In genomic region chr4:7428261-7429068, GRCh38 we compare ENCODE assay signal across 17 cellular contexts. TPM values are rescaled to one million over a fixed set of nuclear protein-coding genes. Genes with fewer than 3 reads are reported as not detected.
DNase-seq lines count a peak whose midpoint lies in the region; ATAC-seq and TF ChIP-seq lines count a peak whose summit lies in the region.
"Had no signal": no experiment of that assay in that cellular context is flagged by ENCODE, and none has a peak within 500 bp of the region (broad histone marks: within the 10 kb centered on the region; RNA-seq: fewer than 3 reads in every experiment).

No MANE protein-coding gene starts in this region.

- WGBS in mesenchymal stem cell, result 76% methylated on average over 16 of the region's 16 CpGs
- 71 to 84% (median 82%) methylated on average over 14 to 16 of the region's 16 CpGs for WGBS in spleen, 5 donors
- WGBS in prostate gland, result 92% methylated on average over 16 of the region's 16 CpGs

- no peak overlapping the region for H3K14ac ChIP-seq in mesenchymal stem cell (ENCODE audit: low read length in 2 of 2)

- no peaks in the 10 kb centered on the region for H3K4me1 Mint-ChIP-seq in activated T-cell treated with anti-CD3 and anti-CD28 coated beads, Interleukin-2, amount 50 U/mL, for 24 hours (ENCODE audit: low read depth)
- H3K4me1 Mint-ChIP-seq: stimulated activated naive B cell treated with anti-CD40 and anti-IgM and Interleukin-4, amounts not matched to agents 10 μg/mL and 1 μg/mL and 100 μg/mL, for 72 hours had no signal

- H3K4me1 ChIP-seq in mesenchymal stem cell (ENCODE audit: control insufficient read depth, insufficient read depth, low read depth, low read length) (peaks cover 5% of the 10 kb centered on the region), spleen (peaks cover 0 to 12% (median 2%) of the 10 kb centered on the region in 6 donors), prostate gland (replicated peaks) (no peaks in the 10 kb centered on the region)
- H3K4me1 ChIP-seq: breast epithelium had no signal

- no peak overlapping the region for H3K4ac ChIP-seq in mesenchymal stem cell (ENCODE audit: low read depth in 1 of 2, low read length in 2 of 2)

- H3K18ac ChIP-seq in mesenchymal stem cell (ENCODE audit: low read depth in 1 of 2, low read length in 2 of 2), result no peak overlapping the region

- DNase-seq in activated T-cell treated with anti-CD3 and anti-CD28 coated beads, Interleukin-2, amount 50 U/mL, for 24 hours, result peak; percentile 8
- DNase-seq in activated T-cell treated with anti-CD3 and anti-CD28 coated beads for 4 hours, result no peak
- peak; percentile 6 for DNase-seq in WERI-Rb-1
- DNase-seq in mesenchymal stem cell, result no peak
- DNase-seq in spleen, result peak; percentile 66
- no peak for DNase-seq in prostate gland (ENCODE audit: low spot score)
- no peak for DNase-seq in SW480 (ENCODE audit: low spot score)
- DNase-seq: activated CD8-positive, alpha-beta T cell treated with anti-CD3 and anti-CD28 coated beads for 36 hours; effector memory CD8-positive, alpha-beta T cell; foreskin fibroblast; MV-4-11; SHP77; stimulated activated naive B cell treated with anti-CD40 and anti-IgM and Interleukin-4, amounts not matched to agents 10 μg/mL and 1 μg/mL and 100 μg/mL, for 72 hours; T1000 had no signal

- H4K91ac ChIP-seq in mesenchymal stem cell (ENCODE audit: low read length), result peak overlapping the region; percentile 22

- H2BK120ac ChIP-seq in mesenchymal stem cell (ENCODE audit: low read depth, low read length), result no peak overlapping the region

- no peak overlapping the region for H3K4me3 ChIP-seq in WERI-Rb-1 (ENCODE audit: low read depth, low read length)
- no peak overlapping the region for H3K4me3 ChIP-seq in mesenchymal stem cell (ENCODE audit: insufficient read depth in 1 of 2, low read depth in 1 of 2, low read length in 2 of 2)
- H3K4me3 ChIP-seq in spleen, result no peak overlapping the region
- no peak overlapping the region for H3K4me3 ChIP-seq in prostate gland
- H3K4me3 ChIP-seq: breast epithelium had no signal

- H2BK5ac ChIP-seq in mesenchymal stem cell (ENCODE audit: low read depth, low read length, poor library complexity, severe bottlenecking), result no peak overlapping the region

- H3K9me3 ChIP-seq in WERI-Rb-1 (ENCODE audit: severe bottlenecking), result no peaks in the 10 kb centered on the region
- no peaks in the 10 kb centered on the region for H3K9me3 ChIP-seq in mesenchymal stem cell (ENCODE audit: control insufficient read depth, low read length)
- H3K9me3 ChIP-seq in spleen, result no peaks in the 10 kb centered on the region
- no peaks in the 10 kb centered on the region for H3K9me3 ChIP-seq in prostate gland
- H3K9me3 ChIP-seq: breast epithelium had no signal

- H3K4me2 ChIP-seq in mesenchymal stem cell (ENCODE audit: low read length, poor library complexity, severe bottlenecking), result no peak overlapping the region

- H2BK15ac ChIP-seq in mesenchymal stem cell (ENCODE audit: low read depth, poor library complexity, severe bottlenecking), result peak overlapping the region; percentile 8

- TF ChIP-seq POLR2A in spleen (IDR thresholded peaks at IDR 0.05), result no peak
- no peak for TF ChIP-seq POLR2A in prostate gland (IDR thresholded peaks at IDR 0.05)

- H3K27me3 ChIP-seq in WERI-Rb-1 (ENCODE audit: insufficient read depth, low read depth, severe bottlenecking) (no peaks in the 10 kb centered on the region), mesenchymal stem cell (ENCODE audit: control insufficient read depth in 1 of 2, insufficient read depth in 1 of 2, low read length in 2 of 2) (peaks cover 0 to 13% of the 10 kb centered on the region in 2 experiments), spleen (replicated peaks in 1 of 7) (peaks cover 0 to 12% (median 0%) of the 10 kb centered on the region in 7 donors), prostate gland (replicated peaks; ENCODE audit: insufficient read depth) (no peaks in the 10 kb centered on the region)
- H3K27me3 ChIP-seq: breast epithelium had no signal

- H3K9me3 Mint-ChIP-seq in activated T-cell treated with anti-CD3 and anti-CD28 coated beads, Interleukin-2, amount 50 U/mL, for 24 hours, result no peaks in the 10 kb centered on the region
- H3K9me3 Mint-ChIP-seq: activated CD8-positive, alpha-beta T cell treated with anti-CD3 and anti-CD28 coated beads for 36 hours; effector memory CD8-positive, alpha-beta T cell; stimulated activated naive B cell treated with anti-CD40 and anti-IgM and Interleukin-4, amounts not matched to agents 10 μg/mL and 1 μg/mL and 100 μg/mL, for 72 hours had no signal

- peaks cover 2% of the 10 kb centered on the region for H3K27me3 Mint-ChIP-seq in activated T-cell treated with anti-CD3 and anti-CD28 coated beads, Interleukin-2, amount 50 U/mL, for 24 hours
- H3K27me3 Mint-ChIP-seq: activated CD8-positive, alpha-beta T cell treated with anti-CD3 and anti-CD28 coated beads for 36 hours; stimulated activated naive B cell treated with anti-CD40 and anti-IgM and Interleukin-4, amounts not matched to agents 10 μg/mL and 1 μg/mL and 100 μg/mL, for 72 hours had no signal

- no peak overlapping the region for H2AK5ac ChIP-seq in mesenchymal stem cell (ENCODE audit: low read length, severe bottlenecking)

- no peak overlapping the region for H3K27ac ChIP-seq in WERI-Rb-1
- H3K27ac ChIP-seq in mesenchymal stem cell (ENCODE audit: low read length, poor library complexity, severe bottlenecking), result no peak overlapping the region
- no peak overlapping the region for H3K27ac ChIP-seq in spleen
- no peak overlapping the region for H3K27ac ChIP-seq in prostate gland
- H3K27ac ChIP-seq: breast epithelium had no signal

- no peaks in the 10 kb centered on the region for H3K79me1 ChIP-seq in mesenchymal stem cell (replicated peaks; ENCODE audit: low read length, poor library complexity, severe bottlenecking)

- H3K4me3 Mint-ChIP-seq in activated T-cell treated with anti-CD3 and anti-CD28 coated beads, Interleukin-2, amount 50 U/mL, for 24 hours, result no peak overlapping the region
- H3K4me3 Mint-ChIP-seq: activated CD8-positive, alpha-beta T cell treated with anti-CD3 and anti-CD28 coated beads for 36 hours; effector memory CD8-positive, alpha-beta T cell; stimulated activated naive B cell treated with anti-CD40 and anti-IgM and Interleukin-4, amounts not matched to agents 10 μg/mL and 1 μg/mL and 100 μg/mL, for 72 hours had no signal

- no peak for ATAC-seq in GM18858 (IDR thresholded peaks at IDR 0.05; ENCODE audit: unreplicated experiment)
- ATAC-seq: activated CD8-positive, alpha-beta T cell treated with anti-CD3 and anti-CD28 coated beads for 36 hours; effector memory CD8-positive, alpha-beta T cell; stimulated activated naive B cell treated with anti-CD40 and anti-IgM and Interleukin-4, amounts not matched to agents 10 μg/mL and 1 μg/mL and 100 μg/mL, for 72 hours had no signal

- no peak overlapping the region for H2BK12ac ChIP-seq in mesenchymal stem cell (ENCODE audit: low read length in 2 of 2)

- no peak for TF ChIP-seq CTCF in WERI-Rb-1 (IDR thresholded peaks at IDR 0.05; ENCODE audit: low read depth, low read length)
- no peak for TF ChIP-seq CTCF in spleen (IDR thresholded peaks at IDR 0.05 in 8 of 11, conservative IDR thresholded peaks at IDR 0.05 in 3 of 11)
- TF ChIP-seq CTCF in prostate gland (IDR thresholded peaks at IDR 0.05), result no peak

- H4K8ac ChIP-seq in mesenchymal stem cell (ENCODE audit: low read length), result no peak overlapping the region

- H3K27ac Mint-ChIP-seq in activated T-cell treated with anti-CD3 and anti-CD28 coated beads, Interleukin-2, amount 50 U/mL, for 24 hours, result no peak overlapping the region
- H3K27ac Mint-ChIP-seq: activated CD8-positive, alpha-beta T cell treated with anti-CD3 and anti-CD28 coated beads for 36 hours; stimulated activated naive B cell treated with anti-CD40 and anti-IgM and Interleukin-4, amounts not matched to agents 10 μg/mL and 1 μg/mL and 100 μg/mL, for 72 hours had no signal

- H3K23ac ChIP-seq in mesenchymal stem cell (ENCODE audit: low read length in 2 of 2), result no peak overlapping the region

- no peak overlapping the region for H3K9ac ChIP-seq in mesenchymal stem cell (ENCODE audit: low read length)

- H3K36me3 Mint-ChIP-seq in activated T-cell treated with anti-CD3 and anti-CD28 coated beads, Interleukin-2, amount 50 U/mL, for 24 hours (ENCODE audit: low read depth), result no peaks in the 10 kb centered on the region
- H3K36me3 Mint-ChIP-seq: stimulated activated naive B cell treated with anti-CD40 and anti-IgM and Interleukin-4, amounts not matched to agents 10 μg/mL and 1 μg/mL and 100 μg/mL, for 72 hours had no signal

- intact Hi-C loops in spleen (cut with DNase I; ENCODE audit: low total_unique reads) (no loop called here), prostate gland (cut with DNase I) (no loop called here)

- H3K36me3 ChIP-seq in WERI-Rb-1 (no peaks in the 10 kb centered on the region; the same call in 1 of the 2 replicates), mesenchymal stem cell (ENCODE audit: control insufficient read depth in 1 of 2, insufficient read depth in 2 of 2, low read depth in 1 of 2, low read length in 2 of 2) (no peaks in the 10 kb centered on the region), spleen (no peaks in the 10 kb centered on the region), prostate gland (no peaks in the 10 kb centered on the region)
- H3K36me3 ChIP-seq: breast epithelium had no signal

- no peak overlapping the region for H2AFZ ChIP-seq in mesenchymal stem cell (ENCODE audit: low read depth, low read length)

RNA-seq across cellular contexts. Expression of gene PSAPL1, which starts 6.3 kb away (rescaled TPM):
- not detected for polyA plus RNA-seq in mesenchymal stem cell (2013, experiment 1 of 2)
- not detected for polyA plus RNA-seq in mesenchymal stem cell (2013, experiment 2 of 2)
- total RNA-seq in spleen (not detected), prostate gland (10 to 100 TPM in 1 of 2 donors, under 1 TPM in 1; 0.05 to 12.9 TPM)
- polyA plus RNA-seq in spleen, result not detected
- total RNA-seq: activated CD8-positive, alpha-beta T cell treated with anti-CD3 and anti-CD28 coated beads for 36 hours had no signal
- polyA plus RNA-seq: AG04450 had no signal

Comparison
In these comparisons a context has a peak if more than half of its experiments do, and no peak if none do; other contexts are left out.
1. DNase-seq: peak in activated T-cell treated with anti-CD3 and anti-CD28 coated beads, Interleukin-2, amount 50 U/mL, for 24 hours (single experiment), WERI-Rb-1 (single experiment) and spleen (single experiment); none in activated T-cell treated with anti-CD3 and anti-CD28 coated beads for 4 hours (single experiment), mesenchymal stem cell (single experiment), prostate gland (single experiment) and SW480 (single experiment).